ENCODE assay signal across 8 cellular contexts in genomic region chr17:7922499-7923289, GRCh38. TPM values are rescaled to one million over a fixed set of nuclear protein-coding genes. Genes with fewer than 3 reads are reported as not detected.
DNase-seq lines count a peak whose midpoint lies in the region; ATAC-seq and TF ChIP-seq lines count a peak whose summit lies in the region.

No MANE protein-coding gene starts in this region.

- ATAC-seq in GM18517 (IDR thresholded peaks at IDR 0.05; ENCODE audit: unreplicated experiment): no peak

- H3K4me3 ChIP-seq in GM12864 (ENCODE audit: low read depth, low read length): peak overlapping the region; percentile 9
- peak overlapping the region; percentile 40 for H3K4me3 ChIP-seq in retinal pigment epithelial cell (ENCODE audit: low read length)
- H3K4me3 ChIP-seq in urinary bladder (ENCODE audit: low read depth, low read length): peak overlapping the region; percentile 25

- TF ChIP-seq CTCF in GM12864 (IDR thresholded peaks at IDR 0.05; ENCODE audit: low read depth, low read length, missing control alignments) (no peak), retinal pigment epithelial cell (conservative IDR thresholded peaks at IDR 0.05; ENCODE audit: low read depth, low read length) (peak; percentile 23)

- H3K36me3 ChIP-seq in urinary bladder (ENCODE audit: insufficient read depth): no peaks in the 10 kb centered on the region

- DNase-seq in GM12864 (ENCODE audit: low read depth) (no peak), T-helper 2 cell (peak; percentile 68 to 89 (median 76)), astrocyte of the hippocampus (ENCODE audit: low read depth, low spot score) (peak; percentile 85), hypothalamus (lab: John Stamatoyannopoulos, UW) (peak in 48 of 51 donors; percentile 14 to 85 (median 59)), retinal pigment epithelial cell (ENCODE audit: low read depth) (no peak), NCI-H1092 treated with DMSO at 0.1 percent for 48 hours (lab: John Stamatoyannopoulos, UW) (no peak)

- H3K27ac ChIP-seq in urinary bladder (ENCODE audit: low read depth): peak overlapping the region; percentile 6

- WGBS in urinary bladder: 5% methylated on average over 42 of the region's 42 CpGs

- no peaks in the 10 kb centered on the region for H3K4me1 ChIP-seq in urinary bladder (ENCODE audit: insufficient read depth)

RNA-seq across cellular contexts. Expression of gene RNF227, which starts 6.6 kb away (rescaled TPM):
- 4.2 TPM for total RNA-seq in urinary bladder
- 3.8 TPM for polyA plus RNA-seq in urinary bladder

RNA-seq across cellular contexts. Expression of gene KCNAB3, which starts 7.0 kb away (rescaled TPM):
- total RNA-seq in urinary bladder: 2.3 TPM
- 1.3 TPM for polyA plus RNA-seq in urinary bladder

RNA-seq across cellular contexts. Expression of gene TRAPPC1, which starts 9.1 kb away (rescaled TPM):
- total RNA-seq in urinary bladder: 19.9 TPM
- polyA plus RNA-seq in urinary bladder: 137 TPM

RNA-seq across cellular contexts. Expression of gene CNTROB, which starts 9.3 kb away (rescaled TPM):
- 23.8 TPM for total RNA-seq in urinary bladder
- polyA plus RNA-seq in urinary bladder: 24.7 TPM

RNA-seq across cellular contexts. Expression of gene CHD3, which starts 34.1 kb away (rescaled TPM):
- 84.8 TPM for total RNA-seq in urinary bladder
- 109 TPM for polyA plus RNA-seq in urinary bladder

Comparison
In these comparisons a context has a peak if more than half of its experiments do, and no peak if none do; other contexts are left out.
1. DNase-seq: peak in T-helper 2 cell (5 of 5), astrocyte of the hippocampus (single experiment) and hypothalamus (48 of 51); none in GM12864 (single experiment), retinal pigment epithelial cell (single experiment) and NCI-H1092 treated with DMSO at 0.1 percent for 48 hours (single experiment).
2. Peak in every context shown above with its lines, with median percentiles within 50 percentile points of each other: H3K4me3 ChIP-seq.